ENCODE assay signal across 24 cellular contexts in genomic region chr13:98979012-98979411, GRCh38. TPM values are rescaled to one million over a fixed set of nuclear protein-coding genes. Genes with fewer than 3 reads are reported as not detected.
A peak's percentile ranks its signal among the peaks of the same experiment; 100 is the strongest.
DNase-seq lines count a peak whose midpoint lies in the region; ATAC-seq, FAIRE-seq and TF ChIP-seq lines count a peak whose summit lies in the region.
"Had no signal": no experiment of that assay in that cellular context is flagged by ENCODE, and none has a peak within 500 bp of the region (broad histone marks: within the 10 kb centered on the region; RNA-seq: fewer than 3 reads in every experiment).

No MANE protein-coding gene starts in this region.

- H3K79me2 ChIP-seq in keratinocyte (ENCODE audit: control insufficient read depth, insufficient read depth, low read length) = peaks cover 59% of the 10 kb centered on the region

- H3K27me3 ChIP-seq in keratinocyte (ENCODE audit: control insufficient read depth, extremely low read depth, insufficient read depth, low read length) (no peaks in the 10 kb centered on the region), suprapubic skin (no peaks in the 10 kb centered on the region)

- ATAC-seq in GM19351 (IDR thresholded peaks at IDR 0.05; ENCODE audit: unreplicated experiment) (no peak), omental fat pad (ENCODE audit: low FRiP score) (no peak)
- ATAC-seq: GM23338, T-helper 17 cell, WTC11 had no signal

- H3K4me3 ChIP-seq in keratinocyte (ENCODE audit: control insufficient read depth in 2 of 3, extremely low read depth in 1 of 3, insufficient read depth in 2 of 3, low read depth in 1 of 3, low read length in 3 of 3) (no peak overlapping the region), suprapubic skin (no peak overlapping the region)
- H3K4me3 ChIP-seq: GM23338 had no signal

- H3K4me2 ChIP-seq in keratinocyte (ENCODE audit: control insufficient read depth, extremely low read depth, insufficient read depth, low read depth, low read length) = no peak overlapping the region
- H3K4me2 ChIP-seq: GM23338, KMS-11 had no signal

- H4K20me1 ChIP-seq in keratinocyte (ENCODE audit: control insufficient read depth, extremely low read depth, insufficient read depth, low read length) = no peaks in the 10 kb centered on the region

- FAIRE-seq in keratinocyte (lab: Jason Lieb, UNC) = no peak

- no peak for TF ChIP-seq EP300 in suprapubic skin (IDR thresholded peaks at IDR 0.05)

- H2AFZ ChIP-seq in keratinocyte (ENCODE audit: control insufficient read depth, low read length) = no peak overlapping the region
- H2AFZ ChIP-seq: GM23338 had no signal

- H3K36me3 ChIP-seq in keratinocyte (ENCODE audit: control insufficient read depth in 2 of 2, extremely low read depth in 1 of 2, insufficient read depth in 2 of 2, low read length in 2 of 2) = peaks cover 0 to 3% of the 10 kb centered on the region in 2 experiments
- no peaks in the 10 kb centered on the region for H3K36me3 ChIP-seq in suprapubic skin
- H3K36me3 ChIP-seq: prostate gland had no signal

- no peaks in the 10 kb centered on the region for H3K9me3 ChIP-seq in keratinocyte (ENCODE audit: control insufficient read depth, low read depth, low read length)
- H3K9me3 ChIP-seq in suprapubic skin = no peaks in the 10 kb centered on the region
- H3K9me3 ChIP-seq: prostate gland had no signal

- dilution Hi-C loops in keratinocyte (cut with MboI; ENCODE audit: extremely low pct_ligation_motif_present, low sequenced_read_pairs) = no loop called here

- peak overlapping the region; percentile 87 for H3K27ac ChIP-seq in angular gyrus (ENCODE audit: low read depth, low read length)
- H3K27ac ChIP-seq in keratinocyte (ENCODE audit: control insufficient read depth, insufficient read depth, low read length) = peak overlapping the region; percentile 91
- H3K27ac ChIP-seq in suprapubic skin = peak overlapping the region; percentile 75
- H3K27ac ChIP-seq: 22Rv1, KMS-11 had no signal

- no peak for TF ChIP-seq POLR2A in suprapubic skin (IDR thresholded peaks at IDR 0.05)

- peaks cover 51% of the 10 kb centered on the region for H3K4me1 ChIP-seq in keratinocyte (ENCODE audit: control insufficient read depth, extremely low read depth, insufficient read depth, low read length)
- H3K4me1 ChIP-seq in suprapubic skin = peaks cover 31% of the 10 kb centered on the region
- H3K4me1 ChIP-seq: prostate gland had no signal

- DNase-seq in NCI-H2107 treated with DMSO at 0.1 percent for 48 hours (lab: John Stamatoyannopoulos, UW; ENCODE audit: unreplicated experiment) (peak; percentile 82), NCI-H2107 (lab: John Stamatoyannopoulos, UW) (no peak), keratinocyte (ENCODE audit: low read depth, low spot score) (no peak), suprapubic skin (ENCODE audit: low spot score in 2 of 2) (no peak), omental fat pad (ENCODE audit: low spot score) (no peak), DMS153 treated with DMSO at 0.1 percent for 48 hours (lab: John Stamatoyannopoulos, UW; ENCODE audit: unreplicated experiment) (no peak)
- DNase-seq: activated CD4-positive, alpha-beta memory T cell treated with anti-CD3 and anti-CD28 coated beads for 36 hours; activated T-cell treated with anti-CD3 and anti-CD28 coated beads for 4 hours; AML-193; anterior cingulate cortex; endodermal cell; hippocampal formation; islet precursor cell; NCI-H2029 treated with DMSO at 0.1 percent for 48 hours; NCI-H526; SIG-M5; T-helper 17 cell had no signal

- no peak for TF ChIP-seq CTCF in keratinocyte (optimal IDR thresholded peaks at IDR 0.05 in 1 of 3, IDR thresholded peaks at IDR 0.05 in 1 of 3, conservative IDR thresholded peaks at IDR 0.05 in 1 of 3; ENCODE audit: extremely low read depth in 1 of 3, insufficient read depth in 2 of 3, low read length in 3 of 3)
- TF ChIP-seq CTCF in suprapubic skin (IDR thresholded peaks at IDR 0.05) = no peak
- TF ChIP-seq CTCF in omental fat pad (IDR thresholded peaks at IDR 0.05) = no peak

- H3K9ac ChIP-seq in keratinocyte (ENCODE audit: control insufficient read depth, extremely low read depth, insufficient read depth, low read length) = no peak overlapping the region
- H3K9ac ChIP-seq: KMS-11 had no signal

- H3K9me1 ChIP-seq in keratinocyte (ENCODE audit: control insufficient read depth, extremely low read depth, insufficient read depth, low read length) = no peaks in the 10 kb centered on the region

- WGBS in suprapubic skin = 72% methylated on average over 6 of the region's 6 CpGs

RNA-seq across cellular contexts. Expression of gene DOCK9, which starts 1.1 kb away (rescaled TPM):
- polyA plus RNA-seq in keratinocyte = 66.2 to 128 TPM (median 110 TPM) in 3 replicates
- polyA plus RNA-seq in keratinocyte (2011; ENCODE audit: low read depth) = 42.7 TPM
- 66.1 and 85.6 TPM in 2 replicates for polyA plus RNA-seq in keratinocyte (2011; cell fraction: cytosol; rRNA removed)
- 150 and 155 TPM in 2 replicates for polyA plus RNA-seq in keratinocyte (2011; cell fraction: nucleus; rRNA removed)
- 52.6 and 125 TPM in 2 replicates for polyA plus RNA-seq in keratinocyte (2012; ENCODE audit: low replicate concordance)
- 106 to 225 TPM (median 165 TPM) in 3 replicates for polyA minus RNA-seq in keratinocyte
- 85.4 TPM for polyA minus RNA-seq in keratinocyte (2011; cell fraction: cytosol; rRNA and poly(A)+ RNA removed)
- 209 and 348 TPM in 2 replicates for polyA minus RNA-seq in keratinocyte (2011; cell fraction: nucleus; rRNA and poly(A)+ RNA removed)
- 100 to 1,000 TPM; 121 to 240 (median 200) TPM for total RNA-seq in suprapubic skin
- total RNA-seq in omental fat pad = 100 to 1,000 TPM in 3 of 4 donors, 10 to 100 TPM in 1; 94.4 to 364 (median 145) TPM
